ENCODE assay signal across 1 cellular context in the genomic region with DNA sequence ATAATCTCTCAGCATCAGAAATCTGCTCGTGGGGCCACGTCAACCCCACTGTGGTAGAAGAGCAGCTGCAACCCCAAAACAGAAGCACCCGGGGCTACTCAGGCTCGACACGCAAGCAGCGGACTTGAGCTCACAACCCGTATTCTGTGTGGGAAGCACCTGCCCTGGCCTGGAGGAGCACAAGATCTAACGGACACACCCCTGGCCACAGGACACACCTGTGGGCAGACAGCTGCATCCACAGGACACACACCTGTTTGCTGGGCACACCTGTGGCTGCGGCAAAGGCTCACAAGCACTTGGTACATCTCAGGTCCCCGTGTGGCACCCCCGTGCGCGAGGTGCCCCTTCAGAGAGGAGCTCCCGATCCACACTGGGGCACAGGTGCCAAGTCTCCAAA.
TF ChIP-seq lines count a peak whose summit lies in the region.

No MANE protein-coding gene starts in this region.

TF ChIP-seq in GM23338, 12 proteins besides CTCF, POLR2A, EP300 and RAD21:
- TF ChIP-seq ZNF331 (CRISPR knock-in tag; IDR thresholded peaks at IDR 0.05; ENCODE audit: low read depth) (no peak), POLR2AphosphoS5 (IDR thresholded peaks at IDR 0.05; ENCODE audit: low read depth) (no peak), EZH2 (IDR thresholded peaks at IDR 0.05; ENCODE audit: low read depth, unreplicated experiment) (no peak), CREB1 (CRISPR knock-in tag; IDR thresholded peaks at IDR 0.05; ENCODE audit: low read depth) (no peak)
- TF ChIP-seq, protein P1, sequence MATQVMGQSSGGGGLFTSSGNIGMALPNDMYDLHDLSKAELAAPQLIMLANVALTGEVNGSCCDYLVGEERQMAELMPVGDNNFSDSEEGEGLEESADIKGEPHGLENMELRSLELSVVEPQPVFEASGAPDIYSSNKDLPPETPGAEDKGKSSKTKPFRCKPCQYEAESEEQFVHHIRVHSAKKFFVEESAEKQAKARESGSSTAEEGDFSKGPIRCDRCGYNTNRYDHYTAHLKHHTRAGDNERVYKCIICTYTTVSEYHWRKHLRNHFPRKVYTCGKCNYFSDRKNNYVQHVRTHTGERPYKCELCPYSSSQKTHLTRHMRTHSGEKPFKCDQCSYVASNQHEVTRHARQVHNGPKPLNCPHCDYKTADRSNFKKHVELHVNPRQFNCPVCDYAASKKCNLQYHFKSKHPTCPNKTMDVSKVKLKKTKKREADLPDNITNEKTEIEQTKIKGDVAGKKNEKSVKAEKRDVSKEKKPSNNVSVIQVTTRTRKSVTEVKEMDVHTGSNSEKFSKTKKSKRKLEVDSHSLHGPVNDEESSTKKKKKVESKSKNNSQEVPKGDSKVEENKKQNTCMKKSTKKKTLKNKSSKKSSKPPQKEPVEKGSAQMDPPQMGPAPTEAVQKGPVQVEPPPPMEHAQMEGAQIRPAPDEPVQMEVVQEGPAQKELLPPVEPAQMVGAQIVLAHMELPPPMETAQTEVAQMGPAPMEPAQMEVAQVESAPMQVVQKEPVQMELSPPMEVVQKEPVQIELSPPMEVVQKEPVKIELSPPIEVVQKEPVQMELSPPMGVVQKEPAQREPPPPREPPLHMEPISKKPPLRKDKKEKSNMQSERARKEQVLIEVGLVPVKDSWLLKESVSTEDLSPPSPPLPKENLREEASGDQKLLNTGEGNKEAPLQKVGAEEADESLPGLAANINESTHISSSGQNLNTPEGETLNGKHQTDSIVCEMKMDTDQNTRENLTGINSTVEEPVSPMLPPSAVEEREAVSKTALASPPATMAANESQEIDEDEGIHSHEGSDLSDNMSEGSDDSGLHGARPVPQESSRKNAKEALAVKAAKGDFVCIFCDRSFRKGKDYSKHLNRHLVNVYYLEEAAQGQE (IDR thresholded peaks at IDR 0.05; ENCODE audit: unreplicated experiment), result no peak
